Comparison of ENCODE assay signal across 10 cellular contexts in the genomic region with DNA sequence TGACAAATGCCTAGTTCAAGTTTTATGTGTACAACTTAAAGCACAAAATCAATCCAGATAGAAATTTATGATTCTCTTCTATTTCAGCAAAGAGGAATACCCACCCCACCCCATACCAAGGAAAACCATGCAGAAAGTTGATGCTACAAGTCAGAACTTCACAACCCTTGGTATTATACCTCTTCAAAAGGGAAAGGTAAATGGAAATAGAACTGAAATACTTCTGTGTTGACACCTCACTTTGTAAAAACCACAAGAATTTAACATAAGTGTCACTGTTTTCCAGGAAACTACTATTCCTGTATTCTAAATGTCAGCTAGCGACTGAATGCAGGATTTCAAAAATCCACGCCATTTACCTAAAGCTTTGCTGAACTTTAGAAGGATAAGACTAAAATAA. TPM values are rescaled to one million over a fixed set of nuclear protein-coding genes. Genes with fewer than 3 reads are reported as not detected.
DNase-seq lines count a peak whose midpoint lies in the region; ATAC-seq, FAIRE-seq and TF ChIP-seq lines count a peak whose summit lies in the region.
"Had no signal": no experiment of that assay in that cellular context is flagged by ENCODE, and none has a peak within 500 bp of the region (broad histone marks: within the 10 kb centered on the region; RNA-seq: fewer than 3 reads in every experiment).

No MANE protein-coding gene starts in this region.

- H3K4me3 Mint-ChIP-seq in HFFc6, result peak overlapping the region; percentile 89
- H3K4me3 Mint-ChIP-seq in activated naive CD8-positive, alpha-beta T cell treated with anti-CD3 and anti-CD28 coated beads, Interleukin-2, amount 50 U/mL, for 24 hours, result peak overlapping the region; percentile 80
- peak overlapping the region; percentile 3 for H3K4me3 Mint-ChIP-seq in memory B cell

- CTCF ChIA-PET in A549 (lab: Yijun Ruan, JAX), result interaction anchor here (0.6 to 1.2 kb wide), 2 partner anchors 11 to 42 kb away, joined by 3 to 8 read pairs; no protein-coding TSS in a partner anchor

- H3K27me3 Mint-ChIP-seq in HFFc6 (ENCODE audit: insufficient read depth) (peaks cover 2% of the 10 kb centered on the region), memory B cell (no peaks in the 10 kb centered on the region)
- no peaks in the 10 kb centered on the region for H3K27me3 Mint-ChIP-seq in activated naive CD8-positive, alpha-beta T cell treated with anti-CD3 and anti-CD28 coated beads, Interleukin-2, amount 50 U/mL, for 24 hours

- no peak for FAIRE-seq in A549 (lab: Jason Lieb, UNC)
- FAIRE-seq in small intestine (lab: Jason Lieb, UNC), result no peak

- H3K4me1 Mint-ChIP-seq in HFFc6 (ENCODE audit: low read depth), result peaks cover 53% of the 10 kb centered on the region
- H3K4me1 Mint-ChIP-seq in activated naive CD8-positive, alpha-beta T cell treated with anti-CD3 and anti-CD28 coated beads, Interleukin-2, amount 50 U/mL, for 24 hours, result peaks cover 71% of the 10 kb centered on the region
- peaks cover 42% of the 10 kb centered on the region for H3K4me1 Mint-ChIP-seq in memory B cell

- TF ChIP-seq EP300 in A549 (IDR thresholded peaks at IDR 0.05), result no peak

- POLR2A ChIA-PET in A549 (lab: Yijun Ruan, JAX), result interaction anchor here (0.9 kb wide), 1 partner anchor 81 kb away, joined by 3 read pairs; a partner anchor contains a TSS

- DNase-seq in A549 (ENCODE audit: low read depth in 1 of 2, low spot score in 1 of 2) (no peak), HFFc6 (no peak), memory B cell (ENCODE audit: low spot score in 2 of 2) (no peak), small intestine (no peak)
- DNase-seq in activated naive CD8-positive, alpha-beta T cell treated with anti-CD3 and anti-CD28 coated beads, Interleukin-2, amount 50 U/mL, for 24 hours, result no peak
- DNase-seq: NCI-H82 had no signal

- H3K9me3 Mint-ChIP-seq in HFFc6 (no peaks in the 10 kb centered on the region), memory B cell (no peaks in the 10 kb centered on the region)
- no peaks in the 10 kb centered on the region for H3K9me3 Mint-ChIP-seq in activated naive CD8-positive, alpha-beta T cell treated with anti-CD3 and anti-CD28 coated beads, Interleukin-2, amount 50 U/mL, for 24 hours

- H3K27ac ChIP-seq in A549 (no peak overlapping the region), small intestine (ENCODE audit: low read depth in 1 of 2, low read length in 1 of 2) (no peak overlapping the region)

- ATAC-seq in A549, result no peak
- peak; percentile 27 for ATAC-seq in activated naive CD8-positive, alpha-beta T cell treated with anti-CD3 and anti-CD28 coated beads, Interleukin-2, amount 50 U/mL, for 24 hours
- no peak for ATAC-seq in memory B cell (ENCODE audit: low read depth)
- no peak for ATAC-seq in HG02885 (IDR thresholded peaks at IDR 0.05; ENCODE audit: poor library complexity, unreplicated experiment)
- no peak for ATAC-seq in GM18502 (IDR thresholded peaks at IDR 0.05; ENCODE audit: poor library complexity, unreplicated experiment)
- no peak for ATAC-seq in HG03108 (IDR thresholded peaks at IDR 0.05; ENCODE audit: unreplicated experiment)
- ATAC-seq: gastroesophageal sphincter had no signal

- H3K36me3 Mint-ChIP-seq in HFFc6 (ENCODE audit: low read depth) (peaks cover 22% of the 10 kb centered on the region), memory B cell (peaks cover 3% of the 10 kb centered on the region)
- H3K36me3 Mint-ChIP-seq in activated naive CD8-positive, alpha-beta T cell treated with anti-CD3 and anti-CD28 coated beads, Interleukin-2, amount 50 U/mL, for 24 hours (ENCODE audit: low read depth), result peaks cover 50% of the 10 kb centered on the region

- H3K4me2 ChIP-seq in A549, result peak overlapping the region; percentile 97; the same call in 2 of the 3 replicates

- H3K36me3 ChIP-seq in small intestine (ENCODE audit: control insufficient read depth in 2 of 2, insufficient read depth in 2 of 2, low read length in 2 of 2), result no peaks in the 10 kb centered on the region
- H3K36me3 ChIP-seq: gastroesophageal sphincter had no signal

- no peaks in the 10 kb centered on the region for H3K9me3 ChIP-seq in A549
- no peaks in the 10 kb centered on the region for H3K9me3 ChIP-seq in small intestine (ENCODE audit: control insufficient read depth, low read depth)
- H3K9me3 ChIP-seq: gastroesophageal sphincter had no signal

- 94% methylated on average over 2 of the region's 2 CpGs for WGBS in A549 (ENCODE audit: missing lambda C conversion rate)
- 61 to 80% (median 65%) methylated on average over 2 of the region's 2 CpGs for WGBS in small intestine, 3 donors

- H3K27ac Mint-ChIP-seq in HFFc6 (no peak overlapping the region), memory B cell (peak overlapping the region; percentile 74)
- peak overlapping the region; percentile 98 for H3K27ac Mint-ChIP-seq in activated naive CD8-positive, alpha-beta T cell treated with anti-CD3 and anti-CD28 coated beads, Interleukin-2, amount 50 U/mL, for 24 hours

- no peaks in the 10 kb centered on the region for H3K27me3 ChIP-seq in small intestine (ENCODE audit: control insufficient read depth in 2 of 2, insufficient read depth in 2 of 2, low read length in 2 of 2)
- H3K27me3 ChIP-seq: gastroesophageal sphincter had no signal

- no peak for TF ChIP-seq POLR2A in A549 (IDR thresholded peaks at IDR 0.05; ENCODE audit: low read length)

- TF ChIP-seq RAD21 in A549 (conservative IDR thresholded peaks at IDR 0.05 in 1 of 2, IDR thresholded peaks at IDR 0.05 in 1 of 2), result no peak

- H3K4me1 ChIP-seq in A549 (peaks cover 31% of the 10 kb centered on the region), small intestine (ENCODE audit: control insufficient read depth in 2 of 2, insufficient read depth in 1 of 2, low read depth in 1 of 2, low read length in 1 of 2) (peaks cover 3 to 11% of the 10 kb centered on the region in 2 donors)

- no peak overlapping the region for H3K4me3 ChIP-seq in A549
- no peak overlapping the region for H3K4me3 ChIP-seq in small intestine (ENCODE audit: low read depth in 1 of 2, low read length in 2 of 2)

- TF ChIP-seq CTCF in A549 (IDR thresholded peaks at IDR 0.05) (no peak), HFFc6 (IDR thresholded peaks at IDR 0.05) (no peak)

TF ChIP-seq in A549, 52 proteins besides CTCF, POLR2A, EP300 and RAD21:
- no peak for TF ChIP-seq CHD4 (IDR thresholded peaks at IDR 0.05; ENCODE audit: borderline replicate concordance)
- TF ChIP-seq RARB (CRISPR knock-in tag; IDR thresholded peaks at IDR 0.05), result no peak
- TF ChIP-seq SMC3 (IDR thresholded peaks at IDR 0.05), result no peak
- TF ChIP-seq KDM5A (IDR thresholded peaks at IDR 0.05), result no peak
- TF ChIP-seq MYC (IDR thresholded peaks at IDR 0.05; ENCODE audit: borderline replicate concordance, low read length), result no peak
- TF ChIP-seq MAZ (IDR thresholded peaks at IDR 0.05; ENCODE audit: borderline replicate concordance, low read depth, low read length), result no peak

RNA-seq across cellular contexts. Expression of a gene that starts 3.7 kb away (rescaled TPM):
- polyA plus RNA-seq in A549 (2011; rRNA removed), result 180 and 199 TPM in 2 replicates
- 293 and 348 TPM in 2 replicates for polyA plus RNA-seq in A549 (2012; cell fraction: cytosol; rRNA removed)
- 558 and 578 TPM in 2 replicates for polyA plus RNA-seq in A549 (2012; cell fraction: nucleus; rRNA removed)
- polyA plus RNA-seq in A549 (2017; fragmentation: RNase III; extraction: RNeasy Plus Mini Kit Qiagen cat#74134 plus additional on column Dnase treatment), result 210 to 244 TPM (median 239 TPM) in 3 replicates
- polyA minus RNA-seq in A549 (2011; rRNA and poly(A)+ RNA removed), result 200 and 245 TPM in 2 replicates
- 100 to 1,000 TPM; 200 to 230 (median 213) TPM for total RNA-seq in HFFc6 (2021; fragmentation: NEBNext Ultra II Directional; extraction: Animal tissue kit (Norgen Biotek cat#: 25700))
- 100 to 1,000 TPM in 2 of 3 donors, 10 to 100 TPM in 1; 94.3 to 127 (median 100) TPM for polyA plus RNA-seq in small intestine

RNA-seq across cellular contexts. Expression of a gene that starts 3.7 kb away (rescaled TPM):
- polyA plus RNA-seq in A549 (2011; rRNA removed), result 92.9 and 119 TPM in 2 replicates
- 41.1 and 47.6 TPM in 2 replicates for polyA plus RNA-seq in A549 (2012; cell fraction: cytosol; rRNA removed)
- polyA plus RNA-seq in A549 (2012; cell fraction: nucleus; rRNA removed), result 84.2 and 93.7 TPM in 2 replicates
- polyA plus RNA-seq in A549 (2017; fragmentation: RNase III; extraction: RNeasy Plus Mini Kit Qiagen cat#74134 plus additional on column Dnase treatment), result 49.0 to 50.9 TPM (median 49.9 TPM) in 3 replicates
- polyA minus RNA-seq in A549 (2011; rRNA and poly(A)+ RNA removed), result 174 and 209 TPM in 2 replicates
- total RNA-seq in HFFc6 (2021; fragmentation: NEBNext Ultra II Directional; extraction: Animal tissue kit (Norgen Biotek cat#: 25700)), result 10 to 100 TPM; 61.5 to 85.3 (median 78.7) TPM
- 10 to 100 TPM in 1 of 3 donors, 1 to 10 TPM in 2; 6.9 to 16.2 (median 8.9) TPM for polyA plus RNA-seq in small intestine

RNA-seq across cellular contexts. Expression of a gene that starts 38.1 kb away (rescaled TPM):
- 50.5 and 72.0 TPM in 2 replicates for polyA plus RNA-seq in A549 (2011; rRNA removed)
- 69.8 and 103 TPM in 2 replicates for polyA plus RNA-seq in A549 (2012; cell fraction: cytosol; rRNA removed)
- 47.8 and 55.9 TPM in 2 replicates for polyA plus RNA-seq in A549 (2012; cell fraction: nucleus; rRNA removed)
- 39.2 to 44.0 TPM (median 39.5 TPM) in 3 replicates for polyA plus RNA-seq in A549 (2017; fragmentation: RNase III; extraction: RNeasy Plus Mini Kit Qiagen cat#74134 plus additional on column Dnase treatment)
- polyA minus RNA-seq in A549 (2011; rRNA and poly(A)+ RNA removed), result 29.8 and 35.3 TPM in 2 replicates
- total RNA-seq in HFFc6 (2021; fragmentation: NEBNext Ultra II Directional; extraction: Animal tissue kit (Norgen Biotek cat#: 25700)), result 10 to 100 TPM; 28.6 to 40.6 (median 34.6) TPM
- 10 to 100 TPM; 21.9 to 39.6 (median 29.0) TPM for polyA plus RNA-seq in small intestine

RNA-seq across cellular contexts. Expression of a gene that starts 38.2 kb away (rescaled TPM):
- polyA plus RNA-seq in A549 (2011; rRNA removed), result 201 and 204 TPM in 2 replicates
- polyA plus RNA-seq in A549 (2012; cell fraction: cytosol; rRNA removed), result 974 and 1,231 TPM in 2 replicates
- 655 and 1,009 TPM in 2 replicates for polyA plus RNA-seq in A549 (2012; cell fraction: nucleus; rRNA removed)
- polyA plus RNA-seq in A549 (2017; fragmentation: RNase III; extraction: RNeasy Plus Mini Kit Qiagen cat#74134 plus additional on column Dnase treatment), result 365 to 430 TPM (median 425 TPM) in 3 replicates
- polyA minus RNA-seq in A549 (2011; rRNA and poly(A)+ RNA removed), result 20.8 and 23.3 TPM in 2 replicates
- 100 to 1,000 TPM; 158 to 236 (median 195) TPM for total RNA-seq in HFFc6 (2021; fragmentation: NEBNext Ultra II Directional; extraction: Animal tissue kit (Norgen Biotek cat#: 25700))
- 100 to 1,000 TPM; 358 to 755 (median 646) TPM for polyA plus RNA-seq in small intestine

RNA-seq across cellular contexts. Expression of a gene that starts 45.4 kb away (rescaled TPM):
- polyA plus RNA-seq in A549 (2011; rRNA removed) (5.0 and 7.9 TPM in 2 replicates), A549 (2017; fragmentation: RNase III; extraction: RNeasy Plus Mini Kit Qiagen cat#74134 plus additional on column Dnase treatment) (2.6 to 4.6 TPM (median 4.4 TPM) in 3 replicates), small intestine (10 to 100 TPM in 1 of 3 donors, 1 to 10 TPM in 2; 1.3 to 10.5 (median 2.8) TPM)
- polyA plus RNA-seq in A549 (2012; cell fraction: cytosol; rRNA removed), result 4.4 TPM in 2 replicates
- 13.1 and 16.5 TPM in 2 replicates for polyA plus RNA-seq in A549 (2012; cell fraction: nucleus; rRNA removed)
- 3.2 and 7.2 TPM in 2 replicates for polyA minus RNA-seq in A549 (2011; rRNA and poly(A)+ RNA removed)
- 1 to 10 TPM; 2.2 to 3.6 (median 2.8) TPM for total RNA-seq in HFFc6 (2021; fragmentation: NEBNext Ultra II Directional; extraction: Animal tissue kit (Norgen Biotek cat#: 25700))

Comparison
In these comparisons a context has a peak if more than half of its experiments do, and no peak if none do; other contexts are left out.
1. H3K4me3 Mint-ChIP-seq: peak in every context shown above with its lines; median percentile 89 in HFFc6; 80 in activated naive CD8-positive, alpha-beta T cell treated with anti-CD3 and anti-CD28 coated beads, Interleukin-2, amount 50 U/mL, for 24 hours; 3 in memory B cell.